Comparison of ENCODE assay signal across 11 cellular contexts in genomic region chr4:145731026-145731425, GRCh38. TPM values are rescaled to one million over a fixed set of nuclear protein-coding genes. Genes with fewer than 3 reads are reported as not detected.
A peak's percentile ranks its signal among the peaks of the same experiment; 100 is the strongest.
DNase-seq lines count a peak whose midpoint lies in the region; ATAC-seq and TF ChIP-seq lines count a peak whose summit lies in the region.
"Had no signal": no experiment of that assay in that cellular context is flagged by ENCODE, and none has a peak within 500 bp of the region (broad histone marks: within the 10 kb centered on the region; RNA-seq: fewer than 3 reads in every experiment).

No MANE protein-coding gene starts in this region.

- no peaks in the 10 kb centered on the region for H3K9me3 Mint-ChIP-seq in WTC11
- H3K9me3 Mint-ChIP-seq: activated CD4-positive, alpha-beta T cell treated with anti-CD3 and anti-CD28 coated beads, Interleukin-2, amount 10 ng/mL, durations not matched to agents 7 days and 5 days had no signal

- peak; percentile 11 to 31 for TF ChIP-seq RAD21 in liver (IDR thresholded peaks at IDR 0.05)

- H3K27me3 ChIP-seq in liver (ENCODE audit: control insufficient read depth in 4 of 4, insufficient read depth in 4 of 4, low read length in 3 of 4), result no peaks in the 10 kb centered on the region

- H3K4me1 ChIP-seq in liver (ENCODE audit: control insufficient read depth in 4 of 4, insufficient read depth in 4 of 4, low read length in 3 of 4), result peaks cover 6 to 29% (median 21%) of the 10 kb centered on the region in 4 donors

- ATAC-seq in WTC11 (no peak), HG03354 (IDR thresholded peaks at IDR 0.05; ENCODE audit: poor library complexity, severe bottlenecking, unreplicated experiment) (no peak)

- H3K27me3 Mint-ChIP-seq in WTC11 (ENCODE audit: low read depth), result no peaks in the 10 kb centered on the region

- H3K27ac ChIP-seq in liver (ENCODE audit: low read depth in 1 of 2, low read length in 2 of 2) (no peak overlapping the region), caudate nucleus (ENCODE audit: low read depth, low read length) (no peak overlapping the region)

- no peak overlapping the region for H3K9ac ChIP-seq in liver (ENCODE audit: low read depth in 1 of 2, low read length in 2 of 2)

- peak overlapping the region; percentile 74 for H3K27ac Mint-ChIP-seq in WTC11
- H3K27ac Mint-ChIP-seq: activated CD4-positive, alpha-beta T cell treated with anti-CD3 and anti-CD28 coated beads, Interleukin-2, amount 10 ng/mL, durations not matched to agents 7 days and 5 days had no signal

- no peak overlapping the region for H3K4me3 Mint-ChIP-seq in WTC11
- H3K4me3 Mint-ChIP-seq: activated CD4-positive, alpha-beta T cell treated with anti-CD3 and anti-CD28 coated beads, Interleukin-2, amount 10 ng/mL, durations not matched to agents 7 days and 5 days had no signal

- CTCF ChIA-PET in WTC11 (lab: Charles Lee), result no interaction called here

- DNase-seq in AG10803 (ENCODE audit: low read depth) (peak; percentile 74), M059J (ENCODE audit: low read depth) (peak; percentile 24), WTC11 (ENCODE audit: low spot score) (no peak), caudate nucleus (lab: John Stamatoyannopoulos, UW) (no peak), NCI-H187 treated with DMSO at 0.1 percent for 48 hours (lab: John Stamatoyannopoulos, UW) (no peak)
- DNase-seq in activated CD4-positive, CD25-positive, alpha-beta regulatory T cell (lab: John Stamatoyannopoulos, UW), result no peak
- DNase-seq: activated CD4-positive, alpha-beta T cell treated with anti-CD3 and anti-CD28 coated beads, Interleukin-2, amount 10 ng/mL, durations not matched to agents 7 days and 5 days; stimulated activated CD4-positive, alpha-beta T cell treated with anti-CD3 and anti-CD28 coated beads, Interleukin-2, amount 100 ng/mL, for 24 hours had no signal

- no peak for TF ChIP-seq CTCF in AG10803 (conservative IDR thresholded peaks at IDR 0.05; ENCODE audit: low read length)
- no peak for TF ChIP-seq CTCF in WTC11 (IDR thresholded peaks at IDR 0.05)
- TF ChIP-seq CTCF in liver (IDR thresholded peaks at IDR 0.05; ENCODE audit: low read depth, low read length, missing input control), result no peak

- POLR2A ChIA-PET in WTC11 (lab: Charles Lee), result no interaction called here

- 29% methylated on average over 1 of the region's 1 CpG for WGBS in liver

- peaks cover 18% of the 10 kb centered on the region for H3K36me3 Mint-ChIP-seq in WTC11

- H3K36me3 ChIP-seq in liver (ENCODE audit: control insufficient read depth in 4 of 4, insufficient read depth in 3 of 4, low read depth in 1 of 4, low read length in 3 of 4), result no peaks in the 10 kb centered on the region

- H3K4me3 ChIP-seq in AG10803 (ENCODE audit: low read length), result no peak overlapping the region
- H3K4me3 ChIP-seq in liver (ENCODE audit: low read depth in 1 of 3, low read length in 3 of 3), result no peak overlapping the region

- H3K9me3 ChIP-seq in liver (ENCODE audit: control insufficient read depth in 4 of 4, low read length in 3 of 4), result no peaks in the 10 kb centered on the region

- H3K4me1 Mint-ChIP-seq in WTC11, result peaks cover 41% of the 10 kb centered on the region

TF ChIP-seq in WTC11, 78 proteins besides CTCF, POLR2A, EP300 and RAD21:
- TF ChIP-seq PREB (CRISPR knock-in tag; IDR thresholded peaks at IDR 0.05; ENCODE audit: borderline replicate concordance) (no peak), SOX15 (CRISPR knock-in tag; IDR thresholded peaks at IDR 0.05) (no peak), MLX (CRISPR knock-in tag; IDR thresholded peaks at IDR 0.05) (no peak), MYBL2 (CRISPR knock-in tag; IDR thresholded peaks at IDR 0.05) (no peak), GTF2I (CRISPR knock-in tag; conservative IDR thresholded peaks at IDR 0.05) (no peak), JAZF1 (CRISPR knock-in tag; IDR thresholded peaks at IDR 0.05) (no peak), MXD4 (CRISPR knock-in tag; IDR thresholded peaks at IDR 0.05; ENCODE audit: borderline replicate concordance) (no peak), EMX1 (CRISPR knock-in tag; IDR thresholded peaks at IDR 0.05) (no peak), ELF4 (CRISPR knock-in tag; IDR thresholded peaks at IDR 0.05; ENCODE audit: low read depth) (no peak)

TF ChIP-seq in liver, 16 proteins besides CTCF, POLR2A, EP300 and RAD21:
- TF ChIP-seq FOXA2 (IDR thresholded peaks at IDR 0.05) (peak; percentile 18), RXRA (IDR thresholded peaks at IDR 0.05) (peak in 1 of 2 donors; percentile 52), TAF1 (conservative IDR thresholded peaks at IDR 0.05) (peak; percentile 32), JUND (IDR thresholded peaks at IDR 0.05) (peak in 1 of 2 donors; percentile 12), MAX (IDR thresholded peaks at IDR 0.05) (no peak), HNF4G (IDR thresholded peaks at IDR 0.05) (no peak), REST (IDR thresholded peaks at IDR 0.05) (no peak), HNF4A (conservative IDR thresholded peaks at IDR 0.05) (peak; percentile 48 to 49), EGR1 (IDR thresholded peaks at IDR 0.05; ENCODE audit: low read depth in 2 of 2) (peak in 1 of 2 donors; percentile 11), ZBTB33 (IDR thresholded peaks at IDR 0.05) (no peak), SP1 (IDR thresholded peaks at IDR 0.05) (peak; percentile 57), YY1 (IDR thresholded peaks at IDR 0.05) (peak; percentile 29), FOXA1 (IDR thresholded peaks at IDR 0.05) (no peak), NR2F2 (IDR thresholded peaks at IDR 0.05) (no peak), ATF3 (IDR thresholded peaks at IDR 0.05) (no peak), GABPA (IDR thresholded peaks at IDR 0.05 in 1 of 2, conservative IDR thresholded peaks at IDR 0.05 in 1 of 2) (no peak)
TF ChIP-seq in liver: peak in this region for 8.

RNA-seq across cellular contexts. Expression of gene C4orf51, which starts 51.1 kb away (rescaled TPM):
- total RNA-seq in M059J (2014; rRNA removed; shearing (Covaris generic)), result not detected in 2 replicates
- 7.8 to 15.4 TPM (median 8.6 TPM) in 3 replicates for total RNA-seq in WTC11 (2021)
- total RNA-seq in liver, result not detected
- polyA plus RNA-seq in liver, result not detected
- total RNA-seq: activated CD4-positive, alpha-beta T cell treated with anti-CD3 and anti-CD28 coated beads, Interleukin-2, amount 10 ng/mL, durations not matched to agents 7 days and 5 days; urinary bladder had no signal
- polyA plus RNA-seq: urinary bladder had no signal

Comparison
In these comparisons a context has a peak if more than half of its experiments do, and no peak if none do; other contexts are left out.
1. DNase-seq: peak in AG10803 (single experiment) and M059J (single experiment); none in WTC11 (single experiment), activated CD4-positive, CD25-positive, alpha-beta regulatory T cell (0 of 4), caudate nucleus (0 of 61) and NCI-H187 treated with DMSO at 0.1 percent for 48 hours (single experiment).